17 cellular contexts compared by ENCODE assay signal in the genomic region with DNA sequence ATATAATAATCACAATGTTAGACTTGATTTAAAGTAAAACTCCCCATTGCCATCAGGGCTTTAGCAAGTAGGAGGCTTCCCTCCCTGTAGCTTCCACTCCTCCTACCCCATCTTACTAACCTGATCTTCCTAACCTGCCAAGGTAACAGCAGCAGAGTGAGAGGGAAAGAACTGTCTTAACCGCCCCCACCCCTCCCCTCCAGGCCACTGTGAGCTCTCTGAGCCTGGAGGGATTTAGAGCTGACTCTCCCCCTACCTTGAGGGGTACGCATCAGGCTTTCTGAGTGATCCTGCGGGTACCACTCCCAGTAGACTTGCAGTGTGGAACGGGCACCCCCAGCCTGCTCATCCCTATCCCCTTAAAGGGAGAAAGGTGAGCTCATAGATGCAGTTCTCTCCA. TPM values are rescaled to one million over a fixed set of nuclear protein-coding genes. Genes with fewer than 3 reads are reported as not detected.
DNase-seq lines count a peak whose midpoint lies in the region; ATAC-seq and TF ChIP-seq lines count a peak whose summit lies in the region.
"Had no signal": no experiment of that assay in that cellular context is flagged by ENCODE, and none has a peak within 500 bp of the region (broad histone marks: within the 10 kb centered on the region; RNA-seq: fewer than 3 reads in every experiment).

No MANE protein-coding gene starts in this region.

- no peaks in the 10 kb centered on the region for H3K9me3 ChIP-seq in IMR-90 (ENCODE audit: control insufficient read depth, insufficient read depth, low read length)
- H3K9me3 ChIP-seq: BLaER1, HAP-1 had no signal

- no peak overlapping the region for H2BK20ac ChIP-seq in IMR-90 (ENCODE audit: low read depth, low read length)

- POLR2A ChIA-PET in IMR-90 (lab: Charles Lee; ENCODE audit: unreplicated experiment), result no interaction called here

- in situ Hi-C loops in IMR-90 (cut with MboI; ENCODE audit: low sequenced_read_pairs), result no loop called here

- H3K4me3 ChIP-seq in IMR-90 (ENCODE audit: insufficient read depth, low read depth, low read length), result no peak overlapping the region
- H3K4me3 ChIP-seq: BLaER1, GM23248, HAP-1 had no signal

- TF ChIP-seq RAD21 in IMR-90 (IDR thresholded peaks at IDR 0.05; ENCODE audit: low read length), result no peak

- H3K4me2 ChIP-seq in IMR-90 (ENCODE audit: low read depth, low read length), result no peak overlapping the region
- H3K4me2 ChIP-seq: BLaER1 had no signal

- no peak overlapping the region for H3K4ac ChIP-seq in IMR-90 (ENCODE audit: low read depth, low read length)

- peaks cover 15% of the 10 kb centered on the region for H3K27me3 ChIP-seq in IMR-90 (ENCODE audit: control insufficient read depth, insufficient read depth, low read length)
- H3K27me3 ChIP-seq: BLaER1 had no signal

- no peak overlapping the region for H3K23ac ChIP-seq in IMR-90 (ENCODE audit: low read depth, low read length)

- H2BK15ac ChIP-seq in IMR-90 (ENCODE audit: low read depth, low read length), result no peak overlapping the region

- no peaks in the 10 kb centered on the region for H3K79me1 ChIP-seq in IMR-90 (ENCODE audit: low read depth in 1 of 2, low read length in 2 of 2)

- no TSS peak for BruUV-seq in IMR-90 (replicated peaks; lab: Mats Ljungman, UMichigan)

- WGBS in IMR-90 (ENCODE audit: extremely low coverage in 2 of 2, insufficient read length in 1 of 2), 2 experiments, result no CpG with 5 or more reads among the region's 4 CpGs

- no peak overlapping the region for H4K8ac ChIP-seq in IMR-90 (ENCODE audit: low read depth in 2 of 2, low read length in 2 of 2)

- no peaks in the 10 kb centered on the region for H3K4me1 ChIP-seq in IMR-90 (ENCODE audit: control insufficient read depth, insufficient read depth, low read length)
- H3K4me1 ChIP-seq: BLaER1 had no signal

- H2BK5ac ChIP-seq in IMR-90 (ENCODE audit: low read depth, low read length, poor library complexity, severe bottlenecking), result no peak overlapping the region

- intact Hi-C loops in IMR-90 (cut with micrococcal nuclease), result loop anchor here (5.0 kb wide), 1 partner anchor 98 kb away; no protein-coding TSS in a partner anchor
- intact Hi-C loops in left cardiac atrium (cut with DNase I), result no loop called here

- no peak overlapping the region for H2AK5ac ChIP-seq in IMR-90 (ENCODE audit: low read depth, low read length)

- H3K9me1 ChIP-seq in IMR-90 (ENCODE audit: insufficient read depth, low read length), result no peaks in the 10 kb centered on the region

- H3K36me3 ChIP-seq in IMR-90 (ENCODE audit: control insufficient read depth, insufficient read depth, low read length), result no peaks in the 10 kb centered on the region
- H3K36me3 ChIP-seq: BLaER1, HAP-1 had no signal

- no peak for TF ChIP-seq CTCF in IMR-90 (conservative IDR thresholded peaks at IDR 0.05; ENCODE audit: low read depth, low read length)

- H3K14ac ChIP-seq in IMR-90 (replicated peaks; ENCODE audit: low read depth, low read length), result no peak overlapping the region

- no peak overlapping the region for H2BK120ac ChIP-seq in IMR-90 (ENCODE audit: low read depth, low read length)

- H2AFZ ChIP-seq in IMR-90 (replicated peaks; ENCODE audit: low read length, poor library complexity), result peak overlapping the region; percentile 56
- H2AFZ ChIP-seq: GM23248 had no signal

- no peak for TF ChIP-seq POLR2A in IMR-90 (IDR thresholded peaks at IDR 0.05; ENCODE audit: low read depth, low read length)

- peak; percentile 30 for DNase-seq in activated CD8-positive, alpha-beta memory T cell treated with anti-CD3 and anti-CD28 coated beads for 24 hours
- no peak for DNase-seq in activated CD8-positive, alpha-beta memory T cell treated with anti-CD3 and anti-CD28 coated beads, Interleukin-2, amount 50 U/mL, for 48 hours
- no peak for DNase-seq in IMR-90
- DNase-seq in left lobe of liver (ENCODE audit: low spot score), result peak; percentile 15
- peak; percentile 18 for DNase-seq in stimulated activated CD8-positive, alpha-beta memory T cell treated with anti-CD3 and anti-CD28 coated beads, Interleukin-4, amount 100 ng/mL, for 48 hours
- DNase-seq in left cardiac atrium, result no peak
- DNase-seq: AML-193; CD4-positive, CD25-positive, alpha-beta regulatory T cell; DMS 273 treated with DMSO at 0.1 percent for 48 hours; GM23248 had no signal

- H3K27ac ChIP-seq in IMR-90 (ENCODE audit: insufficient read depth, low read length), result no peak overlapping the region
- H3K27ac ChIP-seq: 22Rv1, BLaER1, GM23248 had no signal

- dilution Hi-C loops in IMR-90 (cut with HindIII; ENCODE audit: low sequenced_read_pairs, unreplicated experiment), result no loop called here

- H3K18ac ChIP-seq in IMR-90 (ENCODE audit: low read depth, low read length), result no peak overlapping the region

- H4K91ac ChIP-seq in IMR-90 (ENCODE audit: insufficient read depth, low read depth, low read length), result no peak overlapping the region

- no peak overlapping the region for H4K5ac ChIP-seq in IMR-90 (ENCODE audit: low read depth, low read length)

- H4K20me1 ChIP-seq in IMR-90 (ENCODE audit: insufficient read depth, low read length), result no peaks in the 10 kb centered on the region
- H4K20me1 ChIP-seq: BLaER1 had no signal

- no peak overlapping the region for H3K9ac ChIP-seq in IMR-90 (ENCODE audit: low read depth, low read length)
- H3K9ac ChIP-seq: BLaER1, GM23248 had no signal

- CTCF ChIA-PET in IMR-90 (lab: Yijun Ruan, JAX), result no interaction called here

- H3K56ac ChIP-seq in IMR-90 (ENCODE audit: extremely low read depth, insufficient read depth, low read length), result no peak overlapping the region

- ATAC-seq in IMR-90 (ENCODE audit: low read depth) (no peak), left lobe of liver (no peak), HG03135 (IDR thresholded peaks at IDR 0.05; ENCODE audit: unreplicated experiment) (no peak), GM21576 (IDR thresholded peaks at IDR 0.05; ENCODE audit: unreplicated experiment) (no peak), left cardiac atrium (no peak)

- no peak overlapping the region for H2AK9ac ChIP-seq in IMR-90 (replicated peaks; ENCODE audit: low read depth, low read length, poor library complexity)

TF ChIP-seq in IMR-90, 13 proteins besides CTCF, POLR2A, EP300 and RAD21:
- TF ChIP-seq, protein P1, sequence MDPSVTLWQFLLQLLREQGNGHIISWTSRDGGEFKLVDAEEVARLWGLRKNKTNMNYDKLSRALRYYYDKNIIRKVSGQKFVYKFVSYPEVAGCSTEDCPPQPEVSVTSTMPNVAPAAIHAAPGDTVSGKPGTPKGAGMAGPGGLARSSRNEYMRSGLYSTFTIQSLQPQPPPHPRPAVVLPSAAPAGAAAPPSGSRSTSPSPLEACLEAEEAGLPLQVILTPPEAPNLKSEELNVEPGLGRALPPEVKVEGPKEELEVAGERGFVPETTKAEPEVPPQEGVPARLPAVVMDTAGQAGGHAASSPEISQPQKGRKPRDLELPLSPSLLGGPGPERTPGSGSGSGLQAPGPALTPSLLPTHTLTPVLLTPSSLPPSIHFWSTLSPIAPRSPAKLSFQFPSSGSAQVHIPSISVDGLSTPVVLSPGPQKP (IDR thresholded peaks at IDR 0.05; ENCODE audit: borderline replicate concordance, low read depth, low read length), result no peak
- TF ChIP-seq RFX5 (IDR thresholded peaks at IDR 0.05; ENCODE audit: low read depth, low read length), result no peak
- no peak for TF ChIP-seq MAFK (IDR thresholded peaks at IDR 0.05; ENCODE audit: low read depth, low read length)
- TF ChIP-seq MAZ (IDR thresholded peaks at IDR 0.05; ENCODE audit: borderline replicate concordance, low read depth, low read length), result no peak
- TF ChIP-seq FOS (IDR thresholded peaks at IDR 0.05; ENCODE audit: low read depth, low read length), result no peak
- no peak for TF ChIP-seq BHLHE40 (IDR thresholded peaks at IDR 0.05; ENCODE audit: low read depth, low read length)
- TF ChIP-seq SMC3 (IDR thresholded peaks at IDR 0.05; ENCODE audit: low read depth, low read length), result no peak
- TF ChIP-seq CEBPB (IDR thresholded peaks at IDR 0.05; ENCODE audit: low read depth, low read length), result no peak
- TF ChIP-seq, protein P2, sequence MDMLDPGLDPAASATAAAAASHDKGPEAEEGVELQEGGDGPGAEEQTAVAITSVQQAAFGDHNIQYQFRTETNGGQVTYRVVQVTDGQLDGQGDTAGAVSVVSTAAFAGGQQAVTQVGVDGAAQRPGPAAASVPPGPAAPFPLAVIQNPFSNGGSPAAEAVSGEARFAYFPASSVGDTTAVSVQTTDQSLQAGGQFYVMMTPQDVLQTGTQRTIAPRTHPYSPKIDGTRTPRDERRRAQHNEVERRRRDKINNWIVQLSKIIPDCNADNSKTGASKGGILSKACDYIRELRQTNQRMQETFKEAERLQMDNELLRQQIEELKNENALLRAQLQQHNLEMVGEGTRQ (IDR thresholded peaks at IDR 0.05; ENCODE audit: low read depth, low read length), result no peak
- TF ChIP-seq NFE2L2 (IDR thresholded peaks at IDR 0.05; ENCODE audit: low read depth, low read length), result no peak
- no peak for TF ChIP-seq CHD1 (IDR thresholded peaks at IDR 0.05; ENCODE audit: low read depth, low read length)
- TF ChIP-seq RCOR1 (IDR thresholded peaks at IDR 0.05; ENCODE audit: insufficient replicate concordance, low read length), result no peak
- no peak for TF ChIP-seq MXI1 (IDR thresholded peaks at IDR 0.05; ENCODE audit: borderline replicate concordance, low read depth, low read length)

RNA-seq across cellular contexts. Expression of a gene that starts 11.4 kb away (rescaled TPM):
- total RNA-seq in IMR-90 (2012; rRNA removed), result not detected in 2 replicates
- not detected in 2 replicates for polyA plus RNA-seq in IMR-90 (2012; rRNA removed)
- polyA plus RNA-seq in IMR-90 (2012; cell fraction: cytosol; rRNA removed), result not detected in 2 replicates
- 0.09 TPM in 1 of 2 replicates, not detected in the other for polyA plus RNA-seq in IMR-90 (2012; cell fraction: nucleus; rRNA removed; ENCODE audit: low replicate concordance)
- total RNA-seq in left lobe of liver, result 0.13 TPM
- not detected for total RNA-seq in left cardiac atrium
- total RNA-seq: A673; CD4-positive, CD25-positive, alpha-beta regulatory T cell; Daoy; GM23248 had no signal
- polyA plus RNA-seq: CD4-positive, CD25-positive, alpha-beta regulatory T cell; GM23248 had no signal

RNA-seq across cellular contexts. Expression of a gene that starts 27.8 kb away (rescaled TPM):
- total RNA-seq in IMR-90 (2012; rRNA removed) (not detected in 2 replicates), left lobe of liver (0.33 TPM), left cardiac atrium (under 1 TPM; 0.44 to 0.91 TPM)
- 0.10 and 0.12 TPM in 2 replicates for polyA plus RNA-seq in IMR-90 (2012; rRNA removed)
- polyA plus RNA-seq in IMR-90 (2012; cell fraction: cytosol; rRNA removed), result 0.11 TPM in 1 of 2 replicates, not detected in the other
- 0.08 TPM in 2 replicates for polyA plus RNA-seq in IMR-90 (2012; cell fraction: nucleus; rRNA removed; ENCODE audit: low replicate concordance)
- total RNA-seq: A673, Daoy had no signal
- polyA plus RNA-seq: GM23248 had no signal

RNA-seq across cellular contexts. Expression of a gene that starts 35.6 kb away (rescaled TPM):
- total RNA-seq in IMR-90 (2012; rRNA removed), result 1.4 and 2.2 TPM in 2 replicates
- 4.6 and 4.8 TPM in 2 replicates for polyA plus RNA-seq in IMR-90 (2012; rRNA removed)
- 0.56 and 1.5 TPM in 2 replicates for polyA plus RNA-seq in IMR-90 (2012; cell fraction: cytosol; rRNA removed)
- polyA plus RNA-seq in IMR-90 (2012; cell fraction: nucleus; rRNA removed; ENCODE audit: low replicate concordance), result 25.7 and 43.0 TPM in 2 replicates
- 24.2 TPM for total RNA-seq in left lobe of liver
- 10 to 100 TPM; 17.3 to 23.8 TPM for total RNA-seq in left cardiac atrium

Comparison
In these comparisons a context has a peak if more than half of its experiments do, and no peak if none do; other contexts are left out.
1. DNase-seq: peak in activated CD8-positive, alpha-beta memory T cell treated with anti-CD3 and anti-CD28 coated beads for 24 hours (single experiment), left lobe of liver (single experiment) and stimulated activated CD8-positive, alpha-beta memory T cell treated with anti-CD3 and anti-CD28 coated beads, Interleukin-4, amount 100 ng/mL, for 48 hours (single experiment); none in activated CD8-positive, alpha-beta memory T cell treated with anti-CD3 and anti-CD28 coated beads, Interleukin-2, amount 50 U/mL, for 48 hours (single experiment), IMR-90 (single experiment) and left cardiac atrium (single experiment).